8 cellular contexts compared by ENCODE assay signal in the genomic region with DNA sequence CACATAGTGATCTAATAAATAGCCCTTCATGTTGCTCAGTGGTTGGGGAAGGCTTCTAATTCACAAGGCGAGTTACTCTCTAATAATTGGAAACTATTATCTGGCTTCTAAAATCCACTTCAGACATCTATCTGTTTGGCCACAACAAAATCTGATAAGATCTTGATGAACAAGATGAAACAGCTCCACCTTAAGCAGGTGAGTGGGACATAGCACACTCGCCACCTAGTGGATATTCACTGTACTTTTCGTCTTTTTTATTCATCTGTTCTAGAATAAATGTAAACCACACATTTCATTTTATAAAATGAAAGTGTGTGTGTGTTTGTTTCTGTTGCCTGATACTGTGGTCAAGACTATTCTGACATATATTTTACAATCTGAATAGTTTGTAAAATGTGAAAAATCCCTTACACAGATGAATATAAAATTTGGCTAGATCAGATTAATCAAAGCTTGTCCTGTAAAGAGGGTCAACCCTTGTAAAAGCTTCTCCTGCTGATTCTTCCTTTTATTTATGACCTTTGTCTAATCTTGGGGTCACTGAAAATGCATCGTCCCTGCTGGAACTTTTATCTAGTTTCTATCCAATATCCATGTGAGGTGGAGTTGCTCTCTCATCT. TPM values are rescaled to one million over a fixed set of nuclear protein-coding genes. Genes with fewer than 3 reads are reported as not detected.
DNase-seq lines count a peak whose midpoint lies in the region; ATAC-seq, FAIRE-seq and TF ChIP-seq lines count a peak whose summit lies in the region.

No MANE protein-coding gene starts in this region.

- FAIRE-seq in H54 (lab: Jason Lieb, UNC) (peak; percentile 72), RCC 7860 (lab: Jason Lieb, UNC) (peak; percentile 80), small intestine (lab: Jason Lieb, UNC) (no peak)

- H3K27ac Mint-ChIP-seq in activated CD8-positive, alpha-beta memory T cell treated with anti-CD3 and anti-CD28 coated beads, Interleukin-2, amount 10 ng/mL, durations not matched to agents 7 days and 5 days, result no peak overlapping the region

- no peaks in the 10 kb centered on the region for H3K27me3 ChIP-seq in small intestine (ENCODE audit: control insufficient read depth in 2 of 2, insufficient read depth in 2 of 2, low read length in 2 of 2)

- no peak overlapping the region for H3K27ac ChIP-seq in small intestine (ENCODE audit: low read depth in 1 of 2, low read length in 1 of 2)

- WGBS in small intestine, 3 donors, result 4 to 7% (median 6%) methylated on average over 4 of the region's 4 CpGs

- no peaks in the 10 kb centered on the region for H3K4me1 ChIP-seq in small intestine (ENCODE audit: control insufficient read depth in 2 of 2, insufficient read depth in 1 of 2, low read depth in 1 of 2, low read length in 1 of 2)

- no peak for TF ChIP-seq POLR2A in H54 (IDR thresholded peaks at IDR 0.05; ENCODE audit: low read depth, low read length)

- H3K4me3 Mint-ChIP-seq in activated CD8-positive, alpha-beta memory T cell treated with anti-CD3 and anti-CD28 coated beads, Interleukin-2, amount 10 ng/mL, durations not matched to agents 7 days and 5 days, result no peak overlapping the region

- no peaks in the 10 kb centered on the region for H3K9me3 ChIP-seq in small intestine (ENCODE audit: control insufficient read depth, low read depth)

- H3K36me3 ChIP-seq in small intestine (ENCODE audit: control insufficient read depth in 2 of 2, insufficient read depth in 2 of 2, low read length in 2 of 2), result no peaks in the 10 kb centered on the region

- no peaks in the 10 kb centered on the region for H3K36me3 Mint-ChIP-seq in activated CD8-positive, alpha-beta memory T cell treated with anti-CD3 and anti-CD28 coated beads, Interleukin-2, amount 10 ng/mL, durations not matched to agents 7 days and 5 days

- no peaks in the 10 kb centered on the region for H3K9me3 Mint-ChIP-seq in activated CD8-positive, alpha-beta memory T cell treated with anti-CD3 and anti-CD28 coated beads, Interleukin-2, amount 10 ng/mL, durations not matched to agents 7 days and 5 days (ENCODE audit: low read depth)

- no peaks in the 10 kb centered on the region for H3K4me1 Mint-ChIP-seq in activated CD8-positive, alpha-beta memory T cell treated with anti-CD3 and anti-CD28 coated beads, Interleukin-2, amount 10 ng/mL, durations not matched to agents 7 days and 5 days

- no peaks in the 10 kb centered on the region for H3K27me3 Mint-ChIP-seq in activated CD8-positive, alpha-beta memory T cell treated with anti-CD3 and anti-CD28 coated beads, Interleukin-2, amount 10 ng/mL, durations not matched to agents 7 days and 5 days

- peak; percentile 39 for ATAC-seq in activated CD8-positive, alpha-beta memory T cell treated with anti-CD3 and anti-CD28 coated beads, Interleukin-2, amount 10 ng/mL, durations not matched to agents 7 days and 5 days

- CTCF ChIA-PET in activated CD8-positive, alpha-beta memory T cell treated with anti-CD3 and anti-CD28 coated beads, Interleukin-2, amount 10 ng/mL, durations not matched to agents 7 days and 5 days (lab: Charles Lee), result interaction anchor here (0.6 to 1.5 kb wide), 3 partner anchors 10 to 1484 kb away, joined by 3 to 4 read pairs (median 3); no protein-coding TSS in a partner anchor

- H3K4me3 ChIP-seq in small intestine (ENCODE audit: low read depth in 1 of 2, low read length in 2 of 2), result no peak overlapping the region

- no peak for DNase-seq in activated CD8-positive, alpha-beta memory T cell treated with anti-CD3 and anti-CD28 coated beads, Interleukin-2, amount 10 ng/mL, durations not matched to agents 7 days and 5 days
- DNase-seq in activated CD8-positive, alpha-beta memory T cell treated with anti-CD3 and anti-CD28 coated beads, Interleukin-2, amount 50 U/mL, for 4 hours, result no peak
- DNase-seq in H54 (ENCODE audit: insufficient read length, low spot score) (no peak), Kasumi-1 (lab: John Stamatoyannopoulos, UW) (peak; percentile 44 to 48), RCC 7860 (ENCODE audit: low spot score) (peak; percentile 49), fibroblast of the conjunctiva (ENCODE audit: low read depth) (peak; percentile 22), small intestine (peak; percentile 20)
- DNase-seq in activated CD4-positive, CD25-positive, alpha-beta regulatory T cell treated with anti-CD3 and anti-CD28 coated beads, Interleukin-2, amount 50 U/mL, for 72 hours, result no peak

RNA-seq across cellular contexts. Expression of gene CNTNAP2, which starts 26.5 kb away (rescaled TPM):
- total RNA-seq in activated CD8-positive, alpha-beta memory T cell treated with anti-CD3 and anti-CD28 coated beads, Interleukin-2, amount 10 ng/mL, durations not matched to agents 7 days and 5 days, result not detected
- 1 to 10 TPM in 2 of 3 donors, under 1 TPM in 1; 0.54 to 3.8 (median 1.3) TPM for polyA plus RNA-seq in small intestine

Comparison
In these comparisons a context has a peak if more than half of its experiments do, and no peak if none do; other contexts are left out.
1. DNase-seq: peak in Kasumi-1 (2 of 2), RCC 7860 (single experiment), fibroblast of the conjunctiva (single experiment) and small intestine (single experiment); none in activated CD8-positive, alpha-beta memory T cell treated with anti-CD3 and anti-CD28 coated beads, Interleukin-2, amount 10 ng/mL, durations not matched to agents 7 days and 5 days (single experiment), activated CD8-positive, alpha-beta memory T cell treated with anti-CD3 and anti-CD28 coated beads, Interleukin-2, amount 50 U/mL, for 4 hours (single experiment), H54 (single experiment) and activated CD4-positive, CD25-positive, alpha-beta regulatory T cell treated with anti-CD3 and anti-CD28 coated beads, Interleukin-2, amount 50 U/mL, for 72 hours (single experiment).